14 cellular contexts compared by ENCODE assay signal in the genomic region with DNA sequence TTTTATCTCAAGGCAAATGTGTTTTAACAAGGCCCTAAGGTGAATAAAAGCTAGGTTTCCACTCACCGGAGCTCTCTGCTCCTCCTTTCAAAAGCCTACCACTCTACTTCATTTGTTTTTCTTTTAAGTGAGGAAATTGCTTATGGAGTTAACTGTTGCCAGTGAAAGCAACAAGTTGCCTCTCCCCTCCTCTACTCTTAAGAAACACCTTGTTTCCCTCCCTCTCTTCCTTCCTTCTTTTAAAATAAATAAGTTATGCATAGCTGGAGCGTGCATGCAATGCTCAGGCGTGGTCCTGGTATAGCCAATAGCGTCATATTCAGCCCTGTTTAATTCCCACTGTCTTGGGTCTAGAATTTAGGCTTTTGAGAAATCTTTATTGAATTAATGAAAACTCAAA.
A peak's percentile ranks its signal among the peaks of the same experiment; 100 is the strongest.
DNase-seq lines count a peak whose midpoint lies in the region; ATAC-seq, FAIRE-seq and TF ChIP-seq lines count a peak whose summit lies in the region.
"Had no signal": no experiment of that assay in that cellular context is flagged by ENCODE, and none has a peak within 500 bp of the region (broad histone marks: within the 10 kb centered on the region; RNA-seq: fewer than 3 reads in every experiment).

No MANE protein-coding gene starts in this region.

- peak overlapping the region in 1 of 9 donors; percentile 84 for H3K27ac Mint-ChIP-seq in naive thymus-derived CD4-positive, alpha-beta T cell
- H3K27ac Mint-ChIP-seq in activated CD4-positive, alpha-beta memory T cell treated with anti-CD3 and anti-CD28 coated beads for 36 hours = no peak overlapping the region

- FAIRE-seq in A549 (lab: Jason Lieb, UNC) = no peak
- FAIRE-seq: bronchial epithelial cell, GM19239 had no signal

- no peak overlapping the region; the same call in 2 of the 3 replicates for H3K4me3 ChIP-seq in A549
- H3K4me3 ChIP-seq in coronary artery = peak overlapping the region; percentile 74
- no peak overlapping the region for H3K4me3 ChIP-seq in naive thymus-derived CD4-positive, alpha-beta T cell (ENCODE audit: low read length)

- peaks cover 15 to 26% (median 22%) of the 10 kb centered on the region in 7 donors for H3K4me1 Mint-ChIP-seq in naive thymus-derived CD4-positive, alpha-beta T cell
- H3K4me1 Mint-ChIP-seq in activated CD4-positive, alpha-beta memory T cell treated with anti-CD3 and anti-CD28 coated beads for 36 hours (ENCODE audit: low read depth) = peaks cover 14% of the 10 kb centered on the region

- no peak for TF ChIP-seq POLR2A in A549 (IDR thresholded peaks at IDR 0.05; ENCODE audit: low read length)

- 85% methylated on average over 4 of the region's 4 CpGs for WGBS in A549 (ENCODE audit: missing lambda C conversion rate)

- H3K4me2 ChIP-seq in A549 = peak overlapping the region; percentile 85

- H3K9me3 Mint-ChIP-seq in naive thymus-derived CD4-positive, alpha-beta T cell = peaks cover 0 to 8% (median 3%) of the 10 kb centered on the region in 11 donors
- H3K9me3 Mint-ChIP-seq in activated CD4-positive, alpha-beta memory T cell treated with anti-CD3 and anti-CD28 coated beads for 36 hours = peaks cover 3% of the 10 kb centered on the region

- ATAC-seq in A549 (no peak), HG03280 (IDR thresholded peaks at IDR 0.05; ENCODE audit: unreplicated experiment) (no peak)
- no peak for ATAC-seq in naive thymus-derived CD4-positive, alpha-beta T cell

- no peak for TF ChIP-seq EP300 in A549 (IDR thresholded peaks at IDR 0.05)

- POLR2A ChIA-PET in A549 (lab: Yijun Ruan, JAX) = no interaction called here
- POLR2A ChIA-PET in naive thymus-derived CD4-positive, alpha-beta T cell (lab: Charles Lee) = interaction anchor here (2.0 kb wide), 1 partner anchor 99 kb away, joined by 5 read pairs; no protein-coding TSS in a partner anchor
- POLR2A ChIA-PET in activated CD4-positive, alpha-beta memory T cell treated with anti-CD3 and anti-CD28 coated beads for 36 hours (lab: Charles Lee) = no interaction called here

- H3K4me1 ChIP-seq in A549 = peaks cover 7% of the 10 kb centered on the region; the same call in 2 of the 3 replicates
- H3K4me1 ChIP-seq in naive thymus-derived CD4-positive, alpha-beta T cell (ENCODE audit: control insufficient read depth in 2 of 2, insufficient read depth in 2 of 2, low read length in 2 of 2) = no peaks in the 10 kb centered on the region

- H3K27ac ChIP-seq in A549 (no peak overlapping the region), coronary artery (peak overlapping the region in 1 of 2 donors; percentile 69)
- no peak overlapping the region for H3K27ac ChIP-seq in naive thymus-derived CD4-positive, alpha-beta T cell (ENCODE audit: low read depth, low read length)

- peaks cover 27 to 56% (median 39%) of the 10 kb centered on the region in 5 donors for H3K27me3 Mint-ChIP-seq in naive thymus-derived CD4-positive, alpha-beta T cell
- peaks cover 48% of the 10 kb centered on the region for H3K27me3 Mint-ChIP-seq in activated CD4-positive, alpha-beta memory T cell treated with anti-CD3 and anti-CD28 coated beads for 36 hours

- CTCF ChIA-PET in A549 (lab: Yijun Ruan, JAX) = interaction anchor here (0.7 to 3.6 kb wide), 10 partner anchors 12 to 554 kb away, joined by 3 to 19 read pairs (median 3); no protein-coding TSS in a partner anchor
- CTCF ChIA-PET in naive thymus-derived CD4-positive, alpha-beta T cell (lab: Charles Lee) = no interaction called here
- CTCF ChIA-PET in activated CD4-positive, alpha-beta memory T cell treated with anti-CD3 and anti-CD28 coated beads for 36 hours (lab: Charles Lee) = interaction anchor here (1.1 to 1.4 kb wide), 2 partner anchors 28 to 112 kb away, joined by 4 to 12 read pairs; no protein-coding TSS in a partner anchor

- no peak for TF ChIP-seq RAD21 in A549 (conservative IDR thresholded peaks at IDR 0.05 in 1 of 2, IDR thresholded peaks at IDR 0.05 in 1 of 2)

- H3K27me3 ChIP-seq in naive thymus-derived CD4-positive, alpha-beta T cell (ENCODE audit: control insufficient read depth in 2 of 2, insufficient read depth in 2 of 2, low read length in 2 of 2) = no peaks in the 10 kb centered on the region

- no peaks in the 10 kb centered on the region for H3K36me3 ChIP-seq in naive thymus-derived CD4-positive, alpha-beta T cell (ENCODE audit: control insufficient read depth in 2 of 3, insufficient read depth in 3 of 3, low read length in 3 of 3)

- no peak for TF ChIP-seq CTCF in A549 (IDR thresholded peaks at IDR 0.05)
- TF ChIP-seq CTCF in coronary artery (IDR thresholded peaks at IDR 0.05) = no peak

- intact Hi-C loops in naive thymus-derived CD4-positive, alpha-beta T cell (cut with micrococcal nuclease) = no loop called here
- intact Hi-C loops in activated CD4-positive, alpha-beta memory T cell treated with anti-CD3 and anti-CD28 coated beads for 36 hours (cut with micrococcal nuclease) = no loop called here

- peak overlapping the region in 9 of 10 donors; percentile 86 to 94 (median 89) for H3K4me3 Mint-ChIP-seq in naive thymus-derived CD4-positive, alpha-beta T cell
- no peak overlapping the region for H3K4me3 Mint-ChIP-seq in activated CD4-positive, alpha-beta memory T cell treated with anti-CD3 and anti-CD28 coated beads for 36 hours

- no peak for DNase-seq in A549 (ENCODE audit: low read depth in 1 of 2, low spot score in 1 of 2)
- DNase-seq in H4 (ENCODE audit: low spot score) = peak; percentile 20
- no peak for DNase-seq in coronary artery (ENCODE audit: low spot score)
- DNase-seq in naive thymus-derived CD4-positive, alpha-beta T cell = no peak
- no peak for DNase-seq in activated CD4-positive, alpha-beta memory T cell treated with anti-CD3 and anti-CD28 coated beads for 36 hours
- no peak for DNase-seq in NCI-H526 treated with DMSO at 0.1 percent for 48 hours (lab: John Stamatoyannopoulos, UW)
- DNase-seq in activated CD8-positive, alpha-beta memory T cell treated with anti-CD3 and anti-CD28 coated beads, Interleukin-2, amount 50 U/mL, for 48 hours = no peak
- DNase-seq: activated CD8-positive, alpha-beta memory T cell treated with anti-CD3 and anti-CD28 coated beads, Interleukin-2, amount 50 U/mL, for 4 hours; CD4-positive, CD25-positive, alpha-beta regulatory T cell; NCI-H1694; NK-92 treated with Interleukin-12 subunit alpha and Interleukin-12 subunit beta, amount 100 ng/mL, for 24 hours had no signal

- H3K9me3 ChIP-seq in A549 = no peaks in the 10 kb centered on the region
- H3K9me3 ChIP-seq in naive thymus-derived CD4-positive, alpha-beta T cell (ENCODE audit: control insufficient read depth in 2 of 3, low read length in 3 of 3) = no peaks in the 10 kb centered on the region

- H3K36me3 Mint-ChIP-seq in naive thymus-derived CD4-positive, alpha-beta T cell = peaks cover 0 to 7% (median 0%) of the 10 kb centered on the region in 5 donors
- no peaks in the 10 kb centered on the region for H3K36me3 Mint-ChIP-seq in activated CD4-positive, alpha-beta memory T cell treated with anti-CD3 and anti-CD28 coated beads for 36 hours
- H3K36me3 Mint-ChIP-seq: CD4-positive, CD25-positive, alpha-beta regulatory T cell had no signal

TF ChIP-seq in A549, 52 proteins besides CTCF, POLR2A, EP300 and RAD21:
- no peak for TF ChIP-seq RNF2 (IDR thresholded peaks at IDR 0.05; ENCODE audit: borderline replicate concordance, low read depth)
- TF ChIP-seq, protein P1, sequence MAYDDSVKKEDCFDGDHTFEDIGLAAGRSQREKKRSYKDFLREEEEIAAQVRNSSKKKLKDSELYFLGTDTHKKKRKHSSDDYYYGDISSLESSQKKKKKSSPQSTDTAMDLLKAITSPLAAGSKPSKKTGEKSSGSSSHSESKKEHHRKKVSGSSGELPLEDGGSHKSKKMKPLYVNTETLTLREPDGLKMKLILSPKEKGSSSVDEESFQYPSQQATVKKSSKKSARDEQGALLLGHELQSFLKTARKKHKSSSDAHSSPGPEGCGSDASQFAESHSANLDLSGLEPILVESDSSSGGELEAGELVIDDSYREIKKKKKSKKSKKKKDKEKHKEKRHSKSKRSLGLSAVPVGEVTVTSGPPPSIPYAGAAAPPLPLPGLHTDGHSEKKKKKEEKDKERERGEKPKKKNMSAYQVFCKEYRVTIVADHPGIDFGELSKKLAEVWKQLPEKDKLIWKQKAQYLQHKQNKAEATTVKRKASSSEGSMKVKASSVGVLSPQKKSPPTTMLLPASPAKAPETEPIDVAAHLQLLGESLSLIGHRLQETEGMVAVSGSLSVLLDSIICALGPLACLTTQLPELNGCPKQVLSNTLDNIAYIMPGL (CRISPR knock-in tag; IDR thresholded peaks at IDR 0.05; ENCODE audit: borderline replicate concordance) = no peak
- TF ChIP-seq, protein P2, sequence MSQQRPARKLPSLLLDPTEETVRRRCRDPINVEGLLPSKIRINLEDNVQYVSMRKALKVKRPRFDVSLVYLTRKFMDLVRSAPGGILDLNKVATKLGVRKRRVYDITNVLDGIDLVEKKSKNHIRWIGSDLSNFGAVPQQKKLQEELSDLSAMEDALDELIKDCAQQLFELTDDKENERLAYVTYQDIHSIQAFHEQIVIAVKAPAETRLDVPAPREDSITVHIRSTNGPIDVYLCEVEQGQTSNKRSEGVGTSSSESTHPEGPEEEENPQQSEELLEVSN (IDR thresholded peaks at IDR 0.05; ENCODE audit: borderline replicate concordance, low read depth) = no peak
- TF ChIP-seq POLR2AphosphoS2 (conservative IDR thresholded peaks at IDR 0.05; ENCODE audit: low read length) = no peak
- no peak for TF ChIP-seq CBX2 (IDR thresholded peaks at IDR 0.05; ENCODE audit: borderline replicate concordance, low read depth)
- TF ChIP-seq GATA3 (IDR thresholded peaks at IDR 0.05; ENCODE audit: borderline replicate concordance) = no peak
- TF ChIP-seq, protein P3, sequence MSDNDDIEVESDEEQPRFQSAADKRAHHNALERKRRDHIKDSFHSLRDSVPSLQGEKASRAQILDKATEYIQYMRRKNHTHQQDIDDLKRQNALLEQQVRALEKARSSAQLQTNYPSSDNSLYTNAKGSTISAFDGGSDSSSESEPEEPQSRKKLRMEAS (IDR thresholded peaks at IDR 0.05) = no peak
- no peak for TF ChIP-seq SMC3 (IDR thresholded peaks at IDR 0.05)
- TF ChIP-seq KDM5A (IDR thresholded peaks at IDR 0.05) = no peak
